Comparison of ENCODE assay signal across 9 cellular contexts in genomic region chr1:145287556-145287953, GRCh38. TPM values are rescaled to one million over a fixed set of nuclear protein-coding genes. Genes with fewer than 3 reads are reported as not detected.
DNase-seq lines count a peak whose midpoint lies in the region; ATAC-seq, FAIRE-seq and TF ChIP-seq lines count a peak whose summit lies in the region.
"Not testable (repeated sequence)": the region's sequence is repeated elsewhere in the genome, so short reads cannot be mapped to it uniquely, and the experiment has no call there.
"Had no signal": no experiment of that assay in that cellular context is flagged by ENCODE, and none has a peak within 500 bp of the region (broad histone marks: within the 10 kb centered on the region; RNA-seq: fewer than 3 reads in every experiment).

No MANE protein-coding gene starts in this region.

- H3K27ac ChIP-seq in Panc1 (ENCODE audit: low read length) = not testable (repeated sequence)
- peak overlapping the region in 1 of 10 donors; percentile 56 for H3K27ac ChIP-seq in heart right ventricle

- H3K27ac Mint-ChIP-seq in natural killer cell = peak overlapping the region; percentile 88 to 92

- peak; percentile 19; the same call in 1 of the 2 replicates for TF ChIP-seq CTCF in Panc1 (IDR thresholded peaks at IDR 0.05)
- not testable (repeated sequence) for TF ChIP-seq CTCF in bronchial epithelial cell (IDR thresholded peaks at IDR 0.05; ENCODE audit: insufficient read depth, low read length, severe bottlenecking); heart right ventricle (IDR thresholded peaks at IDR 0.05); natural killer cell (IDR thresholded peaks at IDR 0.05)

- H3K36me3 Mint-ChIP-seq in natural killer cell = not testable (repeated sequence)

- ATAC-seq in Panc1, heart right ventricle, natural killer cell: not testable (repeated sequence)

- POLR2A ChIA-PET in Panc1 (lab: Charles Lee) = not testable (repeated sequence)

- peak overlapping the region; percentile 89 for H3K4me3 Mint-ChIP-seq in natural killer cell

- H3K4me3 ChIP-seq in Panc1 (ENCODE audit: low read depth in 2 of 2, low read length in 2 of 2) = peak overlapping the region; percentile 35 to 39
- peak overlapping the region; percentile 34 for H3K4me3 ChIP-seq in bronchial epithelial cell (ENCODE audit: low read depth, low read length)
- peak overlapping the region in 8 of 10 donors; percentile 17 to 53 (median 47) for H3K4me3 ChIP-seq in heart right ventricle

- DNase-seq in A172 (ENCODE audit: low spot score) = peak; percentile 75
- peak; percentile 54 for DNase-seq in H4 (ENCODE audit: low spot score)
- DNase-seq in Panc1 (ENCODE audit: low read depth, low spot score) = peak; percentile 67
- DNase-seq in activated CD8-positive, alpha-beta memory T cell treated with anti-CD3 and anti-CD28 coated beads, Interleukin-2, amount 50 U/mL, for 24 hours (ENCODE audit: extremely low read depth) = peak; percentile 46
- DNase-seq in bronchial epithelial cell (ENCODE audit: low read depth) = peak; percentile 65
- DNase-seq in heart right ventricle = peak; percentile 27 to 32
- DNase-seq in natural killer cell = peak; percentile 65
- DNase-seq in stimulated activated CD4-positive, alpha-beta T cell treated with anti-CD3 and anti-CD28 coated beads, Interleukin-4, amount 100 ng/mL, for 24 hours = peak; percentile 83

- H3K4me1 Mint-ChIP-seq in natural killer cell = not testable (repeated sequence)

- H3K4me1 ChIP-seq in Panc1 (ENCODE audit: control insufficient read depth, insufficient read depth, low read length); heart right ventricle: not testable (repeated sequence)

- intact Hi-C loops in Panc1 (cut with micrococcal nuclease; ENCODE audit: unreplicated experiment); heart right ventricle (cut with DNase I); natural killer cell (cut with micrococcal nuclease): not testable (repeated sequence)

- H3K9me3 ChIP-seq in Panc1 (ENCODE audit: control insufficient read depth, insufficient read depth, low read depth, low read length); heart right ventricle: not testable (repeated sequence)

- WGBS in heart right ventricle, 2 donors = 1 to 2% methylated on average over 19 to 21 of the region's 24 CpGs

- BruUV-seq in Panc1 (replicated peaks; lab: Mats Ljungman, UMichigan) = not testable (repeated sequence)

- not testable (repeated sequence) for H3K27me3 ChIP-seq in Panc1 (ENCODE audit: control insufficient read depth, insufficient read depth, low read length); bronchial epithelial cell (ENCODE audit: control insufficient read depth, insufficient read depth, low read length); heart right ventricle

- not testable (repeated sequence) for FAIRE-seq in bronchial epithelial cell (lab: Jason Lieb, UNC)

- not testable (repeated sequence) for H3K9me3 Mint-ChIP-seq in natural killer cell

- in situ Hi-C loops in Panc1 (cut with HindIII; ENCODE audit: low pct_unique_long_range_greater_than_20kb, low sequenced_read_pairs) = not testable (repeated sequence)

- not testable (repeated sequence) for H3K36me3 ChIP-seq in Panc1 (ENCODE audit: control insufficient read depth, insufficient read depth, low read length); bronchial epithelial cell (ENCODE audit: control insufficient read depth, insufficient read depth, low read length); heart right ventricle

- H3K27me3 Mint-ChIP-seq in natural killer cell (ENCODE audit: low read depth in 2 of 2) = not testable (repeated sequence)

- CTCF ChIA-PET in Panc1 (lab: Charles Lee) = not testable (repeated sequence)

RNA-seq across cellular contexts. Expression of gene PPIAL4D, which starts 45.6 kb away (rescaled TPM):
- not detected in 2 replicates for total RNA-seq in A172 (2014; rRNA removed; shearing (Covaris generic))
- not detected in 2 replicates for total RNA-seq in H4 (2014; rRNA removed; shearing (Covaris generic))
- total RNA-seq in Panc1 (2021; ENCODE audit: unreplicated experiment) = not detected
- 2.8 TPM for polyA plus RNA-seq in Panc1 (2012; ENCODE audit: insufficient read length)
- not detected in 2 replicates for total RNA-seq in bronchial epithelial cell
- total RNA-seq in heart right ventricle = not detected
- not detected for polyA plus RNA-seq in heart right ventricle
- not detected for total RNA-seq in natural killer cell
- total RNA-seq: frontal cortex had no signal

Comparison
In these comparisons a context has a peak if more than half of its experiments do, and no peak if none do; other contexts are left out.
1. DNase-seq: peak in every context shown above with its lines; median percentile 83 in stimulated activated CD4-positive, alpha-beta T cell treated with anti-CD3 and anti-CD28 coated beads, Interleukin-4, amount 100 ng/mL, for 24 hours; 75 in A172; 67 in Panc1; 65 in bronchial epithelial cell; 65 in natural killer cell; 54 in H4; 46 in activated CD8-positive, alpha-beta memory T cell treated with anti-CD3 and anti-CD28 coated beads, Interleukin-2, amount 50 U/mL, for 24 hours; 30 in heart right ventricle.